Comparison of ENCODE assay signal across 9 cellular contexts in the genomic region with DNA sequence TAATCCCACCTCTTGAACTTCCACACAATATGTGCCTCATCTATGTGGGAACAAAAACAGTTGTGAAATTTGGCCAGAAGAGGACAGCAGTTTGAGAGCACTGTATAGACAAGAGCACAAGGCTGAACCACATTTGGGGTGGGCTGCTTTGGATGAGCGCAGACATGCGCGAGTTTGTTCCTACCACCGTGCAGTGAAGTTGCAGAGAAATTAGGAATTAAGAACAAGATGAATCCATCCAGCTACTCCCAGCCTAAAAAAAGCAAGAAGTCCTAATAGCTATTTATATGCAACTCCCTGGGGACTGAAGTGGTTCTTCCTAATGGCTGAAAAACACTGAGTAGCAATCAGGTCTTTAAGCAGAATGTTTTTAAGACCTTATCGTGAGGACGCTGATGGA. TPM values are rescaled to one million over a fixed set of nuclear protein-coding genes. Genes with fewer than 3 reads are reported as not detected.
DNase-seq lines count a peak whose midpoint lies in the region; ATAC-seq and TF ChIP-seq lines count a peak whose summit lies in the region.
"Had no signal": no experiment of that assay in that cellular context is flagged by ENCODE, and none has a peak within 500 bp of the region (broad histone marks: within the 10 kb centered on the region; RNA-seq: fewer than 3 reads in every experiment).

No MANE protein-coding gene starts in this region.

- peak overlapping the region; percentile 76 for H3K4me3 Mint-ChIP-seq in activated naive CD4-positive, alpha-beta T cell treated with anti-CD3 and anti-CD28 coated beads, Interleukin-2, amount 50 U/mL, for 24 hours
- H3K4me3 Mint-ChIP-seq in activated T-helper 1 cell treated with anti-CD3 and anti-CD28 coated beads, Interleukin-12 subunit alpha, Interleukin-12 subunit beta, Interleukin-2, Interleukin-4 antibody, amounts not matched to agents 30 ng/mL and 10 ng/mL and 1 ng/mL, durations not matched to agents 14 hours and 24 hours and 36 hours = peak overlapping the region; percentile 82
- no peak overlapping the region for H3K4me3 Mint-ChIP-seq in endothelial cell (ENCODE audit: unreplicated experiment)

- no peak overlapping the region for H3K27ac ChIP-seq in iPS-20b (ENCODE audit: low read length)
- H3K27ac ChIP-seq in vagina = no peak overlapping the region

- no peak overlapping the region for H3K9ac ChIP-seq in iPS-20b (ENCODE audit: low read depth, low read length)

- H3K27me3 Mint-ChIP-seq in activated naive CD4-positive, alpha-beta T cell treated with anti-CD3 and anti-CD28 coated beads, Interleukin-2, amount 50 U/mL, for 24 hours = no peaks in the 10 kb centered on the region
- peaks cover 3% of the 10 kb centered on the region for H3K27me3 Mint-ChIP-seq in activated T-helper 1 cell treated with anti-CD3 and anti-CD28 coated beads, Interleukin-12 subunit alpha, Interleukin-12 subunit beta, Interleukin-2, Interleukin-4 antibody, amounts not matched to agents 30 ng/mL and 10 ng/mL and 1 ng/mL, durations not matched to agents 14 hours and 24 hours and 36 hours (ENCODE audit: insufficient read depth)
- H3K27me3 Mint-ChIP-seq in endothelial cell (ENCODE audit: unreplicated experiment) = peaks cover 2% of the 10 kb centered on the region

- no peaks in the 10 kb centered on the region for H3K9me3 ChIP-seq in iPS-20b (ENCODE audit: insufficient read depth, low read depth, low read length)
- H3K9me3 ChIP-seq in vagina = no peaks in the 10 kb centered on the region

- H3K27ac Mint-ChIP-seq in activated naive CD4-positive, alpha-beta T cell treated with anti-CD3 and anti-CD28 coated beads, Interleukin-2, amount 50 U/mL, for 24 hours = no peak overlapping the region
- H3K27ac Mint-ChIP-seq in activated T-helper 1 cell treated with anti-CD3 and anti-CD28 coated beads, Interleukin-12 subunit alpha, Interleukin-12 subunit beta, Interleukin-2, Interleukin-4 antibody, amounts not matched to agents 30 ng/mL and 10 ng/mL and 1 ng/mL, durations not matched to agents 14 hours and 24 hours and 36 hours = no peak overlapping the region
- no peak overlapping the region for H3K27ac Mint-ChIP-seq in endothelial cell (ENCODE audit: unreplicated experiment)

- H3K36me3 Mint-ChIP-seq in activated naive CD4-positive, alpha-beta T cell treated with anti-CD3 and anti-CD28 coated beads, Interleukin-2, amount 50 U/mL, for 24 hours = no peaks in the 10 kb centered on the region
- H3K36me3 Mint-ChIP-seq in activated T-helper 1 cell treated with anti-CD3 and anti-CD28 coated beads, Interleukin-12 subunit alpha, Interleukin-12 subunit beta, Interleukin-2, Interleukin-4 antibody, amounts not matched to agents 30 ng/mL and 10 ng/mL and 1 ng/mL, durations not matched to agents 14 hours and 24 hours and 36 hours (ENCODE audit: low read depth) = peaks cover 3% of the 10 kb centered on the region
- no peaks in the 10 kb centered on the region for H3K36me3 Mint-ChIP-seq in endothelial cell (ENCODE audit: low read depth, unreplicated experiment)

- no peak for ATAC-seq in HG03432 (IDR thresholded peaks at IDR 0.05; ENCODE audit: unreplicated experiment)

- no peak for TF ChIP-seq POLR2A in vagina (IDR thresholded peaks at IDR 0.05)

- TF ChIP-seq CTCF in vagina (IDR thresholded peaks at IDR 0.05) (no peak), endothelial cell (IDR thresholded peaks at IDR 0.05; ENCODE audit: unreplicated experiment) (no peak)

- H3K4me1 ChIP-seq in iPS-20b (ENCODE audit: insufficient read depth, low read length) (no peaks in the 10 kb centered on the region), vagina (no peaks in the 10 kb centered on the region)

- H3K4me3 ChIP-seq in iPS-20b (ENCODE audit: low read length) (peak overlapping the region; percentile 56), vagina (peak overlapping the region; percentile 47 to 54)

- intact Hi-C loops in activated T-helper 1 cell treated with anti-CD3 and anti-CD28 coated beads, Interleukin-12 subunit alpha, Interleukin-12 subunit beta, Interleukin-2, Interleukin-4 antibody, amounts not matched to agents 30 ng/mL and 10 ng/mL and 1 ng/mL, durations not matched to agents 14 hours and 24 hours and 36 hours (cut with micrococcal nuclease) = loop anchor here (1.0 kb wide), 1 partner anchor 12 kb away; the partner anchor contains the start of gene DKC1
- intact Hi-C loops in vagina (cut with DNase I) = no loop called here

- H3K36me3 ChIP-seq in iPS-20b (ENCODE audit: insufficient read depth, low read depth, low read length) (no peaks in the 10 kb centered on the region), vagina (no peaks in the 10 kb centered on the region)

- H3K4me1 Mint-ChIP-seq in activated naive CD4-positive, alpha-beta T cell treated with anti-CD3 and anti-CD28 coated beads, Interleukin-2, amount 50 U/mL, for 24 hours = peaks cover 18% of the 10 kb centered on the region
- peaks cover 30% of the 10 kb centered on the region for H3K4me1 Mint-ChIP-seq in activated T-helper 1 cell treated with anti-CD3 and anti-CD28 coated beads, Interleukin-12 subunit alpha, Interleukin-12 subunit beta, Interleukin-2, Interleukin-4 antibody, amounts not matched to agents 30 ng/mL and 10 ng/mL and 1 ng/mL, durations not matched to agents 14 hours and 24 hours and 36 hours (ENCODE audit: low read depth)
- peaks cover 5% of the 10 kb centered on the region for H3K4me1 Mint-ChIP-seq in endothelial cell (ENCODE audit: unreplicated experiment)

- H3K27me3 ChIP-seq in iPS-20b (ENCODE audit: insufficient read depth, low read length) = peaks cover 48% of the 10 kb centered on the region
- no peaks in the 10 kb centered on the region for H3K27me3 ChIP-seq in vagina

- H3K9me3 Mint-ChIP-seq in activated naive CD4-positive, alpha-beta T cell treated with anti-CD3 and anti-CD28 coated beads, Interleukin-2, amount 50 U/mL, for 24 hours = no peaks in the 10 kb centered on the region
- H3K9me3 Mint-ChIP-seq in activated T-helper 1 cell treated with anti-CD3 and anti-CD28 coated beads, Interleukin-12 subunit alpha, Interleukin-12 subunit beta, Interleukin-2, Interleukin-4 antibody, amounts not matched to agents 30 ng/mL and 10 ng/mL and 1 ng/mL, durations not matched to agents 14 hours and 24 hours and 36 hours = no peaks in the 10 kb centered on the region
- H3K9me3 Mint-ChIP-seq in endothelial cell (ENCODE audit: unreplicated experiment) = no peaks in the 10 kb centered on the region

- DNase-seq in activated naive CD4-positive, alpha-beta T cell treated with Interleukin-2 at 50 U/mL for 16 hours = no peak
- no peak for DNase-seq in activated T-helper 1 cell treated with anti-CD3 and anti-CD28 coated beads, Interleukin-12 subunit alpha, Interleukin-12 subunit beta, Interleukin-2, Interleukin-4 antibody, amounts not matched to agents 30 ng/mL and 10 ng/mL and 1 ng/mL, durations not matched to agents 14 hours and 24 hours and 36 hours (ENCODE audit: low spot score)
- DNase-seq in vagina (ENCODE audit: extremely low spot score in 2 of 2) (no peak), endothelial cell (ENCODE audit: low spot score) (no peak), cerebellar nuclear complex (lab: John Stamatoyannopoulos, UW) (no peak)
- DNase-seq: GDM1 had no signal

RNA-seq across cellular contexts. Expression of gene GAB3, which starts 1.0 kb away (rescaled TPM):
- 5.1 TPM in 2 replicates for total RNA-seq in activated T-helper 1 cell treated with anti-CD3 and anti-CD28 coated beads, Interleukin-12 subunit alpha, Interleukin-12 subunit beta, Interleukin-2, Interleukin-4 antibody, amounts not matched to agents 30 ng/mL and 10 ng/mL and 1 ng/mL, durations not matched to agents 14 hours and 24 hours and 36 hours
- total RNA-seq in vagina (7.6 TPM), endothelial cell (ENCODE audit: unreplicated experiment) (0.90 TPM)

RNA-seq across cellular contexts. Expression of gene DKC1, which starts 12.8 kb away (rescaled TPM):
- total RNA-seq in activated T-helper 1 cell treated with anti-CD3 and anti-CD28 coated beads, Interleukin-12 subunit alpha, Interleukin-12 subunit beta, Interleukin-2, Interleukin-4 antibody, amounts not matched to agents 30 ng/mL and 10 ng/mL and 1 ng/mL, durations not matched to agents 14 hours and 24 hours and 36 hours = 186 and 188 TPM in 2 replicates
- 22.8 TPM for total RNA-seq in vagina
- total RNA-seq in endothelial cell (ENCODE audit: unreplicated experiment) = 28.5 TPM

RNA-seq across cellular contexts. Expression of gene MPP1, which starts 55.4 kb away (rescaled TPM):
- 27.8 and 28.7 TPM in 2 replicates for total RNA-seq in activated T-helper 1 cell treated with anti-CD3 and anti-CD28 coated beads, Interleukin-12 subunit alpha, Interleukin-12 subunit beta, Interleukin-2, Interleukin-4 antibody, amounts not matched to agents 30 ng/mL and 10 ng/mL and 1 ng/mL, durations not matched to agents 14 hours and 24 hours and 36 hours
- total RNA-seq in vagina (15.7 TPM), endothelial cell (ENCODE audit: unreplicated experiment) (11.3 TPM)
